ENCODE assay signal across 18 cellular contexts in genomic region chr18:29309352-29309751, GRCh38.
DNase-seq lines count a peak whose midpoint lies in the region; ATAC-seq and TF ChIP-seq lines count a peak whose summit lies in the region.
"Had no signal": no experiment of that assay in that cellular context is flagged by ENCODE, and none has a peak within 500 bp of the region (broad histone marks: within the 10 kb centered on the region; RNA-seq: fewer than 3 reads in every experiment).

No MANE protein-coding gene starts in this region.

- H3K9me3 Mint-ChIP-seq in WTC11 (no peaks in the 10 kb centered on the region), T-cell (peaks cover 0 to 23% (median 17%) of the 10 kb centered on the region in 3 donors)
- H3K9me3 Mint-ChIP-seq in CD4-positive, alpha-beta T cell = peaks cover 10% of the 10 kb centered on the region

- H2AFZ ChIP-seq in neuronal stem cell (ENCODE audit: low read length) = peak overlapping the region; percentile 21

- no peaks in the 10 kb centered on the region for H3K9me3 ChIP-seq in neuronal stem cell (replicated peaks in 1 of 2; ENCODE audit: control insufficient read depth in 2 of 2, insufficient read depth in 1 of 2, low read depth in 1 of 2, low read length in 2 of 2)
- no peaks in the 10 kb centered on the region for H3K9me3 ChIP-seq in CD4-positive, alpha-beta T cell (ENCODE audit: control insufficient read depth, low read length)

- H2BK15ac ChIP-seq in neuronal stem cell (ENCODE audit: low read length) = no peak overlapping the region

- ATAC-seq in WTC11 = no peak
- ATAC-seq in CD4-positive, alpha-beta T cell (ENCODE audit: poor library complexity) = no peak
- no peak for ATAC-seq in T-cell (replicated peaks in 1 of 4)
- ATAC-seq in HG03159 (IDR thresholded peaks at IDR 0.05; ENCODE audit: unreplicated experiment) = no peak
- ATAC-seq: HepG2 had no signal

- H3K4ac ChIP-seq in neuronal stem cell (ENCODE audit: low read length) = no peak overlapping the region

- H3K27ac Mint-ChIP-seq in WTC11 (no peak overlapping the region), T-cell (no peak overlapping the region)
- H3K27ac Mint-ChIP-seq in CD4-positive, alpha-beta T cell = no peak overlapping the region
- H3K27ac Mint-ChIP-seq: CD8-positive, alpha-beta memory T cell had no signal

- H3K4me3 Mint-ChIP-seq in WTC11 (no peak overlapping the region), T-cell (no peak overlapping the region)
- no peak overlapping the region for H3K4me3 Mint-ChIP-seq in CD4-positive, alpha-beta T cell
- H3K4me3 Mint-ChIP-seq: CD8-positive, alpha-beta memory T cell had no signal

- H3K23ac ChIP-seq in neuronal stem cell (ENCODE audit: low read depth, low read length, poor library complexity) = no peak overlapping the region

- TF ChIP-seq CTCF in WTC11 (IDR thresholded peaks at IDR 0.05) = no peak
- no peak for TF ChIP-seq CTCF in CD4-positive, alpha-beta T cell (IDR thresholded peaks at IDR 0.05)

- H3K4me1 Mint-ChIP-seq in WTC11 = no peaks in the 10 kb centered on the region
- H3K4me1 Mint-ChIP-seq in CD4-positive, alpha-beta T cell (ENCODE audit: low read depth) = no peaks in the 10 kb centered on the region
- no peaks in the 10 kb centered on the region for H3K4me1 Mint-ChIP-seq in T-cell
- H3K4me1 Mint-ChIP-seq: CD8-positive, alpha-beta memory T cell had no signal

- CTCF ChIA-PET in WTC11 (lab: Charles Lee) = interaction anchor here (0.9 kb wide), 1 partner anchor 348 kb away, joined by 3 read pairs; no protein-coding TSS in a partner anchor
- CTCF ChIA-PET in CD4-positive, alpha-beta T cell (lab: Charles Lee) = no interaction called here
- CTCF ChIA-PET in T-cell (lab: Charles Lee) = no interaction called here

- H3K18ac ChIP-seq in neuronal stem cell (ENCODE audit: low read length) = no peak overlapping the region

- peaks cover 0 to 4% of the 10 kb centered on the region in 2 donors for H3K4me1 ChIP-seq in neuronal stem cell (ENCODE audit: control insufficient read depth in 2 of 2, insufficient read depth in 1 of 2, low read depth in 1 of 2, low read length in 2 of 2)

- no peak overlapping the region for H2BK120ac ChIP-seq in neuronal stem cell (ENCODE audit: low read depth, low read length)

- intact Hi-C loops in CD4-positive, alpha-beta T cell (cut with DNase I, micrococcal nuclease) = no loop called here

- no peak overlapping the region for H3K14ac ChIP-seq in neuronal stem cell (ENCODE audit: low read length)

- H3K36me3 ChIP-seq in neuronal stem cell (replicated peaks in 1 of 2; ENCODE audit: control insufficient read depth in 2 of 2, insufficient read depth in 2 of 2, low read length in 2 of 2) = no peaks in the 10 kb centered on the region

- H3K9ac ChIP-seq in neuronal stem cell (ENCODE audit: low read depth, low read length, poor library complexity) = no peak overlapping the region
- H3K9ac ChIP-seq: KMS-11 had no signal

- H3K36me3 Mint-ChIP-seq in WTC11 = no peaks in the 10 kb centered on the region
- no peaks in the 10 kb centered on the region for H3K36me3 Mint-ChIP-seq in CD4-positive, alpha-beta T cell (ENCODE audit: low read depth)
- H3K36me3 Mint-ChIP-seq in T-cell = no peaks in the 10 kb centered on the region

- no peak overlapping the region for H3K4me2 ChIP-seq in neuronal stem cell (ENCODE audit: insufficient read depth, low read length, poor library complexity, severe bottlenecking)
- H3K4me2 ChIP-seq: KMS-11 had no signal

- no peak overlapping the region for H3K4me3 ChIP-seq in neuronal stem cell (ENCODE audit: low read length in 2 of 2)

- no peak overlapping the region for H3K27ac ChIP-seq in neuronal stem cell (replicated peaks; ENCODE audit: low read length)
- no peak overlapping the region for H3K27ac ChIP-seq in CD4-positive, alpha-beta T cell (ENCODE audit: low read depth, low read length)
- H3K27ac ChIP-seq: 22Rv1, KMS-11 had no signal

- DNase-seq in DMS153 treated with DMSO at 0.1 percent for 48 hours (lab: John Stamatoyannopoulos, UW; ENCODE audit: unreplicated experiment) (peak; percentile 25), DMS153 (lab: John Stamatoyannopoulos, UW) (no peak), NCI-H146 treated with DMSO at 0.1 percent for 48 hours (lab: John Stamatoyannopoulos, UW; ENCODE audit: unreplicated experiment) (peak; percentile 43), WTC11 (ENCODE audit: low spot score) (no peak), neuronal stem cell (ENCODE audit: low spot score) (no peak), T-cell (no peak)
- no peak for DNase-seq in CD4-positive, alpha-beta T cell
- DNase-seq: CD8-positive, alpha-beta memory T cell; GF-D8; NCI-H1092; NCI-H187; NCI-H524 treated with DMSO at 0.1 percent for 48 hours; NK-92 treated with Interleukin-12 subunit alpha and Interleukin-12 subunit beta, amount 100 ng/mL, for 24 hours; SHP77 had no signal

- no peak overlapping the region for H4K91ac ChIP-seq in neuronal stem cell (ENCODE audit: low read depth, low read length, poor library complexity)

- no peak overlapping the region for H2AK5ac ChIP-seq in neuronal stem cell (ENCODE audit: low read depth, low read length)

- H2BK5ac ChIP-seq in neuronal stem cell (ENCODE audit: low read length) = no peak overlapping the region

- H2BK12ac ChIP-seq in neuronal stem cell (ENCODE audit: low read length) = no peak overlapping the region

- H3K27me3 Mint-ChIP-seq in WTC11 (ENCODE audit: low read depth) (no peaks in the 10 kb centered on the region), T-cell (no peaks in the 10 kb centered on the region)
- no peaks in the 10 kb centered on the region for H3K27me3 Mint-ChIP-seq in CD4-positive, alpha-beta T cell

- POLR2A ChIA-PET in WTC11 (lab: Charles Lee) (no interaction called here), T-cell (lab: Charles Lee) (no interaction called here)
- POLR2A ChIA-PET in CD4-positive, alpha-beta T cell (lab: Charles Lee) = no interaction called here

- WGBS in neuronal stem cell (ENCODE audit: extremely low coverage in 2 of 2, insufficient read length in 2 of 2, insufficient replicate concordance in 1 of 2), 2 donors = no CpG with 5 or more reads among the region's 1 CpG

- H3K79me1 ChIP-seq in neuronal stem cell (ENCODE audit: low read depth, low read length) = no peaks in the 10 kb centered on the region

- no peaks in the 10 kb centered on the region for H3K27me3 ChIP-seq in neuronal stem cell (ENCODE audit: control insufficient read depth in 3 of 3, insufficient read depth in 3 of 3, low read depth in 1 of 3, low read length in 3 of 3)
- no peaks in the 10 kb centered on the region for H3K27me3 ChIP-seq in CD4-positive, alpha-beta T cell (ENCODE audit: control insufficient read depth, insufficient read depth, low read length)

- H4K8ac ChIP-seq in neuronal stem cell (ENCODE audit: low read depth, low read length) = no peak overlapping the region

TF ChIP-seq in WTC11, 78 proteins besides CTCF, POLR2A, EP300 and RAD21:
- TF ChIP-seq SOX15 (CRISPR knock-in tag; IDR thresholded peaks at IDR 0.05) = no peak
- peak; percentile 12; the same call in 1 of the 2 replicates for TF ChIP-seq RORB (CRISPR knock-in tag; IDR thresholded peaks at IDR 0.05)

Comparison
In these comparisons a context has a peak if more than half of its experiments do, and no peak if none do; other contexts are left out.
1. DNase-seq: peak in DMS153 treated with DMSO at 0.1 percent for 48 hours (single experiment) and NCI-H146 treated with DMSO at 0.1 percent for 48 hours (single experiment); none in DMS153 (single experiment), WTC11 (single experiment), neuronal stem cell (single experiment), CD4-positive, alpha-beta T cell (0 of 10) and T-cell (0 of 34).